In genomic region chr5:139075066-139076050, GRCh38 we compare ENCODE assay signal across 20 cellular contexts.
DNase-seq lines count a peak whose midpoint lies in the region; ATAC-seq and TF ChIP-seq lines count a peak whose summit lies in the region.
"Had no signal": no experiment of that assay in that cellular context is flagged by ENCODE, and none has a peak within 500 bp of the region (broad histone marks: within the 10 kb centered on the region; RNA-seq: fewer than 3 reads in every experiment).

No MANE protein-coding gene starts in this region.

- ATAC-seq in omental fat pad (ENCODE audit: low FRiP score) (peak; percentile 44), HG02970 (IDR thresholded peaks at IDR 0.05; ENCODE audit: low FRiP score, unreplicated experiment) (no peak)

- TF ChIP-seq CTCF in foreskin fibroblast (IDR thresholded peaks at IDR 0.05; ENCODE audit: low read depth, low read length) (no peak), omental fat pad (IDR thresholded peaks at IDR 0.05) (no peak)

- H3K4me3 ChIP-seq in foreskin fibroblast (ENCODE audit: low read depth in 1 of 2, low read length in 2 of 2) = no peak overlapping the region
- H3K4me3 ChIP-seq: smooth muscle cell had no signal

- no peak overlapping the region for H3K27ac ChIP-seq in substantia nigra (ENCODE audit: low read depth, low read length, poor library complexity, severe bottlenecking)
- H3K27ac ChIP-seq: brain microvascular endothelial cell had no signal

- DNase-seq in AG20443 (ENCODE audit: low spot score) (peak; percentile 59), NOMO-1 treated with DMSO at 0.1 percent for 48 hours (lab: John Stamatoyannopoulos, UW; ENCODE audit: unreplicated experiment) (peak; percentile 69), foreskin fibroblast (peak; percentile 26 to 44), omental fat pad (ENCODE audit: low spot score) (no peak), COLO829 (ENCODE audit: low spot score) (no peak), substantia nigra (lab: John Stamatoyannopoulos, UW) (no peak), H4 (ENCODE audit: low spot score) (no peak)
- DNase-seq: activated CD4-positive, alpha-beta T cell treated with anti-CD3 and anti-CD28 coated beads for 1 hour; activated CD8-positive, alpha-beta memory T cell treated with anti-CD3 and anti-CD28 coated beads, Interleukin-2, amount 50 U/mL, for 48 hours; activated naive CD4-positive, alpha-beta T cell; brain microvascular endothelial cell; Calu3; GF-D8; mesendoderm; NCI-H187; nucleus accumbens; SIG-M5; stimulated activated naive CD4-positive, alpha-beta T cell treated with Interleukin-2 at 50 U/mL for 16 hours had no signal

Comparison
In these comparisons a context has a peak if more than half of its experiments do, and no peak if none do; other contexts are left out.
1. DNase-seq: peak in AG20443 (single experiment), NOMO-1 treated with DMSO at 0.1 percent for 48 hours (single experiment) and foreskin fibroblast (2 of 2); none in omental fat pad (single experiment), COLO829 (single experiment), substantia nigra (0 of 49) and H4 (single experiment).